In the genomic region with DNA sequence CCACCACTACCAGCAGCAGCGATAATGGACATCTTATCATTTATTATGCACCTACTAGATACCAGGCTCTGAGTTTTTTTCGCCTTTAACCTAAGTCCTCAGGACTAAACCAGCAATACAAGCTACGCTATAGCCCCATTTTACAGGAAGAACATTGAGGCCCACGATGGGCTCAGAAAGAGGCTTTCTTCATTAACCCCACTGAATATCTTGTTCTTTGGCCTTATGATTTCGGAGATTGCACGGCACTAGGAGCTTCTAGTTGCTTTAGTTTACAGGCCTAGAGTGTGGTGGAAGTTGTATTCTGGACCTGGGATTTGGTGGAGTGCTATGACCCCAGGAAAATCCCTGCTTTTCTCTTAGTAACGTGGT, we compare ENCODE assay signal across 1 cellular context.
TF ChIP-seq lines count a peak whose summit lies in the region.

No MANE protein-coding gene starts in this region.

TF ChIP-seq in K562, 482 proteins besides CTCF, POLR2A, EP300 and RAD21 (continued from another document):
- 0 out of 2 replicates have a peak, but pooled peaks have one; percentile 18 for TF ChIP-seq E4F1 (CRISPR knock-in tag; IDR thresholded peaks at IDR 0.05; ENCODE audit: borderline replicate concordance)
- TF ChIP-seq MIER1 (IDR thresholded peaks at IDR 0.05; ENCODE audit: low read depth) = no peak
- TF ChIP-seq RBM25 (IDR thresholded peaks at IDR 0.05; ENCODE audit: low read depth, low read length, severe bottlenecking) = peak; percentile 78
- 0 out of 4 replicates have a peak, but pooled peaks of 1 of the 2 experiments have one; percentile 12 for TF ChIP-seq HDAC1 (IDR thresholded peaks at IDR 0.05)
- TF ChIP-seq SMARCA5 (IDR thresholded peaks at IDR 0.05) = peak; percentile 18; the same call in 1 of the 2 replicates
- TF ChIP-seq, protein P1, sequence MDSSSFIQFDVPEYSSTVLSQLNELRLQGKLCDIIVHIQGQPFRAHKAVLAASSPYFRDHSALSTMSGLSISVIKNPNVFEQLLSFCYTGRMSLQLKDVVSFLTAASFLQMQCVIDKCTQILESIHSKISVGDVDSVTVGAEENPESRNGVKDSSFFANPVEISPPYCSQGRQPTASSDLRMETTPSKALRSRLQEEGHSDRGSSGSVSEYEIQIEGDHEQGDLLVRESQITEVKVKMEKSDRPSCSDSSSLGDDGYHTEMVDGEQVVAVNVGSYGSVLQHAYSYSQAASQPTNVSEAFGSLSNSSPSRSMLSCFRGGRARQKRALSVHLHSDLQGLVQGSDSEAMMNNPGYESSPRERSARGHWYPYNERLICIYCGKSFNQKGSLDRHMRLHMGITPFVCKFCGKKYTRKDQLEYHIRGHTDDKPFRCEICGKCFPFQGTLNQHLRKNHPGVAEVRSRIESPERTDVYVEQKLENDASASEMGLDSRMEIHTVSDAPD (CRISPR knock-in tag; IDR thresholded peaks at IDR 0.05) = no peak
